Comparison of ENCODE assay signal across 8 cellular contexts in genomic region chr20:3889489-3890409, GRCh38. TPM values are rescaled to one million over a fixed set of nuclear protein-coding genes. Genes with fewer than 3 reads are reported as not detected.
DNase-seq lines count a peak whose midpoint lies in the region; ATAC-seq and TF ChIP-seq lines count a peak whose summit lies in the region.

No MANE protein-coding gene starts in this region.

- TF ChIP-seq CTCF in AG09309 (IDR thresholded peaks at IDR 0.05; ENCODE audit: control insufficient read depth, insufficient read depth, low read depth, low read length, missing control alignments) (no peak), right lobe of liver (IDR thresholded peaks at IDR 0.05) (peak in 1 of 4 donors; percentile 1)

- intact Hi-C loops in right lobe of liver (cut with DNase I) = no loop called here

- H3K4me1 Mint-ChIP-seq in central memory CD8-positive, alpha-beta T cell = peaks cover 62% of the 10 kb centered on the region

- H3K4me3 Mint-ChIP-seq in central memory CD8-positive, alpha-beta T cell = peak overlapping the region; percentile 95

- ATAC-seq in GM18868 (IDR thresholded peaks at IDR 0.05; ENCODE audit: unreplicated experiment) (peak; percentile 11), HG03439 (IDR thresholded peaks at IDR 0.05; ENCODE audit: unreplicated experiment) (peak; percentile 18), right lobe of liver (peak in 2 of 4 donors; percentile 4 to 5), GM21367 (IDR thresholded peaks at IDR 0.05; ENCODE audit: unreplicated experiment) (no peak)
- ATAC-seq in central memory CD8-positive, alpha-beta T cell (replicated peaks; ENCODE audit: extremely low read depth, poor library complexity, severe bottlenecking) = peak; percentile 8

- H3K36me3 Mint-ChIP-seq in central memory CD8-positive, alpha-beta T cell (ENCODE audit: insufficient read depth) = peaks cover 37% of the 10 kb centered on the region

- peak overlapping the region; percentile 87 for H3K4me3 ChIP-seq in AG09309 (ENCODE audit: control insufficient read depth, low read depth, low read length)
- H3K4me3 ChIP-seq in right lobe of liver = peak overlapping the region; percentile 75 to 93 (median 91)

- H3K27ac Mint-ChIP-seq in central memory CD8-positive, alpha-beta T cell (ENCODE audit: low read depth) = peak overlapping the region; percentile 93

- H3K27ac ChIP-seq in right lobe of liver = peak overlapping the region; percentile 77 to 96 (median 85)

- H3K27me3 ChIP-seq in right lobe of liver = no peaks in the 10 kb centered on the region

- H3K9me3 ChIP-seq in right lobe of liver = no peaks in the 10 kb centered on the region

- WGBS in right lobe of liver (ENCODE audit: insufficient coverage, low coverage, low lambda C conversion rate, missing lambda C conversion rate) = under 1% methylated on average over 17 of the region's 68 CpGs

- no peak for DNase-seq in AG09309 (ENCODE audit: low read depth)
- DNase-seq in T-helper 22 cell (ENCODE audit: low read depth) = peak; percentile 17
- DNase-seq in central memory CD8-positive, alpha-beta T cell (ENCODE audit: low spot score in 2 of 2) = no peak
- DNase-seq in right lobe of liver = peak; percentile 49 to 64 (median 61)
- peak; percentile 9 for DNase-seq in stimulated activated CD8-positive, alpha-beta memory T cell treated with anti-CD3 and anti-CD28 coated beads, Interleukin-12 subunit alpha, Interleukin-12 subunit beta, amount 100 ng/mL, for 24 hours (ENCODE audit: extremely low read depth)

- no peaks in the 10 kb centered on the region for H3K9me3 Mint-ChIP-seq in central memory CD8-positive, alpha-beta T cell

- no peak for TF ChIP-seq POLR2A in right lobe of liver (IDR thresholded peaks at IDR 0.05)

- H3K4me1 ChIP-seq in right lobe of liver = peaks cover 0 to 48% (median 15%) of the 10 kb centered on the region in 4 donors

- H3K27me3 Mint-ChIP-seq in central memory CD8-positive, alpha-beta T cell = no peaks in the 10 kb centered on the region

- H3K36me3 ChIP-seq in right lobe of liver = no peaks in the 10 kb centered on the region

RNA-seq across cellular contexts. Expression of gene PANK2, which starts 0.6 kb away (rescaled TPM):
- total RNA-seq in right lobe of liver = 10 to 100 TPM; 13.0 to 17.8 (median 13.8) TPM

RNA-seq across cellular contexts. Expression of gene MAVS, which starts 43.1 kb away (rescaled TPM):
- total RNA-seq in right lobe of liver = 10 to 100 TPM; 10.1 to 20.4 (median 17.0) TPM

Comparison
In these comparisons a context has a peak if more than half of its experiments do, and no peak if none do; other contexts are left out.
1. DNase-seq: peak in T-helper 22 cell (single experiment), right lobe of liver (3 of 3) and stimulated activated CD8-positive, alpha-beta memory T cell treated with anti-CD3 and anti-CD28 coated beads, Interleukin-12 subunit alpha, Interleukin-12 subunit beta, amount 100 ng/mL, for 24 hours (single experiment); none in AG09309 (single experiment) and central memory CD8-positive, alpha-beta T cell (0 of 2).